Comparison of ENCODE assay signal across 23 cellular contexts in genomic region chr7:15352807-15353206, GRCh38.
DNase-seq lines count a peak whose midpoint lies in the region; ATAC-seq and TF ChIP-seq lines count a peak whose summit lies in the region.
"Had no signal": no experiment of that assay in that cellular context is flagged by ENCODE, and none has a peak within 500 bp of the region (broad histone marks: within the 10 kb centered on the region; RNA-seq: fewer than 3 reads in every experiment).

No MANE protein-coding gene starts in this region.

- H3K4me1 ChIP-seq in gastroesophageal sphincter (no peaks in the 10 kb centered on the region), suprapubic skin (no peaks in the 10 kb centered on the region)
- H3K4me1 ChIP-seq: A549 had no signal

- peak overlapping the region; percentile 23 for H3K27ac Mint-ChIP-seq in glutamatergic neuron (ENCODE audit: unreplicated experiment)
- H3K27ac Mint-ChIP-seq: CD4-positive, alpha-beta memory T cell had no signal

- WGBS in gastroesophageal sphincter (ENCODE audit: low coverage in 1 of 2), 2 donors, result 63 to 78% methylated on average over 6 to 12 of the region's 12 CpGs
- 88% methylated on average over 12 of the region's 12 CpGs for WGBS in suprapubic skin

- ATAC-seq in Right ventricle myocardium superior (ENCODE audit: poor library complexity) (no peak), gastroesophageal sphincter (no peak), HG03159 (IDR thresholded peaks at IDR 0.05; ENCODE audit: unreplicated experiment) (no peak)
- ATAC-seq: A549, HCT116 had no signal

- TF ChIP-seq POLR2A in gastroesophageal sphincter (IDR thresholded peaks at IDR 0.05) (no peak), suprapubic skin (IDR thresholded peaks at IDR 0.05) (no peak)

- H3K4me3 ChIP-seq in gastroesophageal sphincter (no peak overlapping the region), suprapubic skin (no peak overlapping the region)
- H3K4me3 ChIP-seq: A549, SK-N-MC had no signal

- no peaks in the 10 kb centered on the region for H3K27me3 ChIP-seq in gastroesophageal sphincter
- no peaks in the 10 kb centered on the region for H3K27me3 ChIP-seq in suprapubic skin

- TF ChIP-seq EP300 in gastroesophageal sphincter (IDR thresholded peaks at IDR 0.05) (no peak), suprapubic skin (IDR thresholded peaks at IDR 0.05) (no peak)

- TF ChIP-seq CTCF in glutamatergic neuron (IDR thresholded peaks at IDR 0.05; ENCODE audit: partially characterized antibody, unreplicated experiment) (no peak), gastroesophageal sphincter (IDR thresholded peaks at IDR 0.05) (no peak), suprapubic skin (IDR thresholded peaks at IDR 0.05) (no peak)

- H3K36me3 Mint-ChIP-seq in glutamatergic neuron (ENCODE audit: unreplicated experiment), result no peaks in the 10 kb centered on the region
- H3K36me3 Mint-ChIP-seq: CD4-positive, alpha-beta memory T cell had no signal

- no peaks in the 10 kb centered on the region for H3K36me3 ChIP-seq in gastroesophageal sphincter
- no peaks in the 10 kb centered on the region for H3K36me3 ChIP-seq in suprapubic skin

- H3K9me3 ChIP-seq in gastroesophageal sphincter (no peaks in the 10 kb centered on the region), suprapubic skin (no peaks in the 10 kb centered on the region)
- H3K9me3 ChIP-seq: A549 had no signal

- peaks cover 10% of the 10 kb centered on the region for H3K4me1 Mint-ChIP-seq in glutamatergic neuron (ENCODE audit: low read depth, unreplicated experiment)
- H3K4me1 Mint-ChIP-seq: CD4-positive, alpha-beta memory T cell had no signal

- H3K9me3 Mint-ChIP-seq in glutamatergic neuron (ENCODE audit: unreplicated experiment), result no peaks in the 10 kb centered on the region

- H3K27ac ChIP-seq in gastroesophageal sphincter, result no peak overlapping the region
- no peak overlapping the region for H3K27ac ChIP-seq in suprapubic skin
- H3K27ac ChIP-seq: A549, RWPE1, SK-N-MC had no signal

- no peaks in the 10 kb centered on the region for H3K27me3 Mint-ChIP-seq in glutamatergic neuron (ENCODE audit: unreplicated experiment)
- H3K27me3 Mint-ChIP-seq: CD4-positive, alpha-beta memory T cell had no signal

- peak; percentile 21 for DNase-seq in EL
- DNase-seq in NCI-H2227 treated with DMSO at 0.1 percent for 48 hours (lab: John Stamatoyannopoulos, UW), result peak; percentile 71
- DNase-seq in glutamatergic neuron, result no peak
- no peak for DNase-seq in Right ventricle myocardium superior
- no peak for DNase-seq in suprapubic skin (ENCODE audit: low spot score in 2 of 2)
- DNase-seq: AML-193; C1 segment of cervical spinal cord; CD4-positive, alpha-beta memory T cell; COR-L47; DMS79; KG1; NCI-H1048; NCI-H1694; NCI-H524 treated with DMSO at 0.1 percent for 48 hours; NCI-H82; NK-92 treated with Interleukin-12 subunit alpha and Interleukin-12 subunit beta, amount 100 ng/mL, for 24 hours; SHP77 treated with DMSO at 0.1 percent for 48 hours had no signal

- intact Hi-C loops in Right ventricle myocardium superior (cut with DNase I), result no loop called here

- H3K4me3 Mint-ChIP-seq in glutamatergic neuron (ENCODE audit: unreplicated experiment), result no peak overlapping the region
- H3K4me3 Mint-ChIP-seq: CD4-positive, alpha-beta memory T cell had no signal

Comparison
In these comparisons a context has a peak if more than half of its experiments do, and no peak if none do; other contexts are left out.
1. DNase-seq: peak in EL (single experiment) and NCI-H2227 treated with DMSO at 0.1 percent for 48 hours (single experiment); none in glutamatergic neuron (single experiment), Right ventricle myocardium superior (single experiment) and suprapubic skin (0 of 2).